1 cellular context compared by ENCODE assay signal in the genomic region with DNA sequence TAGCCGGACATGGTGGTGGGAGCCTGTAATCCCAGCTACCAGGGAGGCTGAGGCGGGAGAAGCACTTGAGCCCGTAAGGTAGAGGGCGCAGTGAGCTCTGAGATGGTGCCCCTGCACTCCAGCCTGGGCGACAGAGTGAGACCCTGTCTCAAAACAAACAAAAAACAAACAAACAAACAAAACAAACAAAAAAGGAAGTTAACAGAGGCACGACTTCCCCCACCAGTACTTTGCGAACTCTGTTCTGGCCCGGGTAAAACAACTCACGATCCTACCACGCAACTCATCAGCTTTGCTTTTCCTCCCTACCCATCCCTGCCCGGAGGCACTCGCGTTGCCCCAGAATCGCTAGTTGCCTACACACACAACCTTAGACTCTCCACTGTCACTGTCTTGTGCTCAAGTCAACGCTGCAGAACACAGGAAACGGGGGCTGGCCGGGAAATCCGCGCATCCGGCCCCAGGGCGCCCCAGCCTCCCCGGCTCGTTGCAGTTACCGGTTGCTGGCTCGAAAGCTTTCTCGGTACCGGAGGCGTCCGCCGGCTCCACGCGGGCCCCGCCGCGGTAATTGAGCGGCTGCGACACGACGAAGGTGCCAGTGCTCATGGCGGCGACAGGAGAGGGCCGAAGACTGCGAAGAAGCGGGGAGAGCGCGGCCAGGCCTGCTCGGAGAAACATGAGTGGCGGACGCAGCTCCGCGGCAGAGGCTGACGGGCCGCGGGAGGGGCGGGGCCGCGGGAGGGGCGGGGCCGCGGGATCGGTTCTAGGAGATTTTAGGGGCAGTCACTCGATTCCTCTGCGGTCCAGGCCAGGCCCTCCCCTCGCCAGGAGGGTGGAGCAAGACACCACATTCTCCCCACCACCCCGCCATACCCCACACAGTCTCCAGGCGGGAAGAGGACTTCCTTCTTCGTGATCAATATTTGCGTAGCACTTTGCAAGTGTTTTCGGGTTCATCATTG.
TF ChIP-seq lines count a peak whose summit lies in the region.

Gene ALDH9A1, minus strand, starts transcription at position 682 of the 962 bp plus-strand sequence. Its CDS starts 4 bp downstream, at position 678.

TF ChIP-seq in SK-N-SH, 30 proteins besides CTCF, POLR2A, EP300 and RAD21 (continued from another document):
- TF ChIP-seq, protein P1, sequence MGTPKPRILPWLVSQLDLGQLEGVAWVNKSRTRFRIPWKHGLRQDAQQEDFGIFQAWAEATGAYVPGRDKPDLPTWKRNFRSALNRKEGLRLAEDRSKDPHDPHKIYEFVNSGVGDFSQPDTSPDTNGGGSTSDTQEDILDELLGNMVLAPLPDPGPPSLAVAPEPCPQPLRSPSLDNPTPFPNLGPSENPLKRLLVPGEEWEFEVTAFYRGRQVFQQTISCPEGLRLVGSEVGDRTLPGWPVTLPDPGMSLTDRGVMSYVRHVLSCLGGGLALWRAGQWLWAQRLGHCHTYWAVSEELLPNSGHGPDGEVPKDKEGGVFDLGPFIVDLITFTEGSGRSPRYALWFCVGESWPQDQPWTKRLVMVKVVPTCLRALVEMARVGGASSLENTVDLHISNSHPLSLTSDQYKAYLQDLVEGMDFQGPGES (IDR thresholded peaks at IDR 0.05; ENCODE audit: low read depth, low read length) = no peak
